ENCODE assay signal across 19 cellular contexts in the genomic region with DNA sequence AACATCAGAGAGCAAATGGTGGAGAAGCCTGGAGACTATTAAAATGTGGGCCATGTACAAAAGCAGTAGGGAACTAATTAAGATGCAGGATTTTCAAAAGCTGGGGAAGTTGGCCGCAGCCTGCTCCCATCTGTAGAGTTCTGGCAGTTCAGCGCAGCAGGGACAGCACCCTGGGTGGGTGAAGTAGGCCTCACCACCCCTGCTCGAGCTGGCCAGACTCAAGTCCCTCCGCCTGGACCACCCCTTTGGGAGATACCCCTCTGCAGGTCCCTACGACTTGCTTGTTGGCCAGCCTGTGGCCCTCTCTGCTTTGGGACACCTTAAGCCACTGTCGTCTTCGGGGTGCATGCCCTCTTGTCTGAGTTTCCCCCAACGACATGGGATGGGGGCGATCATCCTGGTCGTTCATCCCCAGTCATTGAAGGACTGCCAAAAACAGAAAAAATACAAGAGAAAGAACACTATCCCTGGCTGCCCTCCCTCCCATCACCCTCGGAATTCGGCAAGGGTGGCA.
DNase-seq lines count a peak whose midpoint lies in the region; ATAC-seq and TF ChIP-seq lines count a peak whose summit lies in the region.
"Had no signal": no experiment of that assay in that cellular context is flagged by ENCODE, and none has a peak within 500 bp of the region (broad histone marks: within the 10 kb centered on the region; RNA-seq: fewer than 3 reads in every experiment).

No MANE protein-coding gene starts in this region.

- H3K36me3 ChIP-seq in right atrium auricular region, result no peaks in the 10 kb centered on the region
- no peaks in the 10 kb centered on the region for H3K36me3 ChIP-seq in SJCRH30
- no peaks in the 10 kb centered on the region for H3K36me3 ChIP-seq in left lung
- H3K36me3 ChIP-seq: HAP-1, uterus had no signal

- DNase-seq in right atrium auricular region (ENCODE audit: low spot score), result peak; percentile 38
- no peak for DNase-seq in left cardiac atrium
- peak; percentile 37 for DNase-seq in ecto neural progenitor cell (ENCODE audit: low spot score)
- no peak for DNase-seq in SJCRH30
- DNase-seq in left lung, result no peak
- DNase-seq: activated CD4-positive, alpha-beta T cell treated with anti-CD3 and anti-CD28 coated beads, Interleukin-2, amount 10 ng/mL, durations not matched to agents 7 days and 5 days; activated effector memory CD4-positive, alpha-beta T cell treated with anti-CD3 and anti-CD28 coated beads, Interleukin-2, amount 50 U/mL, for 16 hours; mammary epithelial cell; NCI-H1930; NCI-H774; small intestine; stimulated activated CD4-positive, alpha-beta T cell treated with anti-CD3 and anti-CD28 coated beads, Interleukin-2, amount 100 ng/mL, for 24 hours; uterus had no signal

- H3K27ac Mint-ChIP-seq in nephron, result peak overlapping the region; percentile 37 to 67 (median 64)
- H3K27ac Mint-ChIP-seq: activated CD4-positive, alpha-beta T cell treated with anti-CD3 and anti-CD28 coated beads, Interleukin-2, amount 10 ng/mL, durations not matched to agents 7 days and 5 days had no signal

- H3K27me3 Mint-ChIP-seq in nephron (ENCODE audit: low read depth), result peaks cover 17% of the 10 kb centered on the region
- H3K27me3 Mint-ChIP-seq: activated CD4-positive, alpha-beta T cell treated with anti-CD3 and anti-CD28 coated beads, Interleukin-2, amount 10 ng/mL, durations not matched to agents 7 days and 5 days had no signal

- H3K27me3 ChIP-seq in right atrium auricular region (no peaks in the 10 kb centered on the region), SJCRH30 (no peaks in the 10 kb centered on the region), left lung (no peaks in the 10 kb centered on the region)
- H3K27me3 ChIP-seq: uterus had no signal

- TF ChIP-seq CTCF in right atrium auricular region (IDR thresholded peaks at IDR 0.05) (no peak), nephron (IDR thresholded peaks at IDR 0.05; ENCODE audit: unreplicated experiment in 3 of 3) (no peak), left lung (IDR thresholded peaks at IDR 0.05) (no peak)

- H3K4me3 Mint-ChIP-seq in nephron, result peak overlapping the region; percentile 34 to 56 (median 54)
- H3K4me3 Mint-ChIP-seq: activated CD4-positive, alpha-beta T cell treated with anti-CD3 and anti-CD28 coated beads, Interleukin-2, amount 10 ng/mL, durations not matched to agents 7 days and 5 days had no signal

- H3K9me3 ChIP-seq in right atrium auricular region (no peaks in the 10 kb centered on the region), SJCRH30 (replicated peaks) (no peaks in the 10 kb centered on the region), left lung (no peaks in the 10 kb centered on the region)
- H3K9me3 ChIP-seq: HAP-1, uterus had no signal

- H3K9me3 Mint-ChIP-seq in nephron, result peaks cover 2% of the 10 kb centered on the region

- peaks cover 48% of the 10 kb centered on the region for H3K4me1 Mint-ChIP-seq in nephron
- H3K4me1 Mint-ChIP-seq: activated CD4-positive, alpha-beta T cell treated with anti-CD3 and anti-CD28 coated beads, Interleukin-2, amount 10 ng/mL, durations not matched to agents 7 days and 5 days had no signal

- H3K4me3 ChIP-seq in right atrium auricular region, result no peak overlapping the region
- no peak overlapping the region for H3K4me3 ChIP-seq in SJCRH30
- H3K4me3 ChIP-seq in left lung, result no peak overlapping the region
- H3K4me3 ChIP-seq: HAP-1, uterus had no signal

- peaks cover 12% of the 10 kb centered on the region for H3K36me3 Mint-ChIP-seq in nephron (ENCODE audit: low read depth)

- no peak for ATAC-seq in left cardiac atrium
- no peak for ATAC-seq in left lung
- no peak for ATAC-seq in GM19455 (IDR thresholded peaks at IDR 0.05; ENCODE audit: unreplicated experiment)
- no peak for ATAC-seq in HG03521 (IDR thresholded peaks at IDR 0.05; ENCODE audit: unreplicated experiment)

- peak overlapping the region in 1 of 2 donors; percentile 11 for H3K27ac ChIP-seq in right atrium auricular region
- H3K27ac ChIP-seq in SJCRH30, result no peak overlapping the region
- no peak overlapping the region for H3K27ac ChIP-seq in left lung
- H3K27ac ChIP-seq: C4-2B, uterus, VCaP had no signal

- intact Hi-C loops in left cardiac atrium (cut with DNase I), result no loop called here
- intact Hi-C loops in left lung (cut with DNase I), result no loop called here

- H3K4me1 ChIP-seq in right atrium auricular region (peaks cover 0 to 25% of the 10 kb centered on the region in 2 donors), SJCRH30 (no peaks in the 10 kb centered on the region), left lung (no peaks in the 10 kb centered on the region)
- H3K4me1 ChIP-seq: HAP-1, uterus had no signal

Comparison
In these comparisons a context has a peak if more than half of its experiments do, and no peak if none do; other contexts are left out.
1. DNase-seq: peak in right atrium auricular region (single experiment) and ecto neural progenitor cell (single experiment); none in left cardiac atrium (single experiment), SJCRH30 (0 of 2) and left lung (0 of 2).